In genomic region chr17:78774956-78775571, GRCh38 we compare ENCODE assay signal across 8 cellular contexts. TPM values are rescaled to one million over a fixed set of nuclear protein-coding genes. Genes with fewer than 3 reads are reported as not detected.
A peak's percentile ranks its signal among the peaks of the same experiment; 100 is the strongest.
DNase-seq lines count a peak whose midpoint lies in the region; ATAC-seq and TF ChIP-seq lines count a peak whose summit lies in the region.

No MANE protein-coding gene starts in this region.

- H3K4me3 ChIP-seq in MM.1S (ENCODE audit: low read length) (peak overlapping the region; percentile 60), mucosa of rectum (ENCODE audit: low read length in 2 of 2) (peak overlapping the region; percentile 43 to 51), upper lobe of left lung (peak overlapping the region in 2 of 4 donors; percentile 5 to 7)

- no peaks in the 10 kb centered on the region for H4K20me1 ChIP-seq in MM.1S (ENCODE audit: insufficient read depth, low read length)

- peak overlapping the region; percentile 98 for H3K4me2 ChIP-seq in MM.1S (ENCODE audit: low read depth, low read length)

- H3K27ac ChIP-seq in MM.1S (ENCODE audit: low read length) (peak overlapping the region; percentile 93), mucosa of rectum (ENCODE audit: low read depth in 2 of 2, low read length in 2 of 2) (peak overlapping the region; percentile 75 to 82), upper lobe of left lung (peak overlapping the region; percentile 29 to 86 (median 78))

- no peak overlapping the region for H2AFZ ChIP-seq in MM.1S (ENCODE audit: low read length)

- H3K9ac ChIP-seq in MM.1S (ENCODE audit: low read length) (peak overlapping the region; percentile 81), mucosa of rectum (ENCODE audit: low read depth in 1 of 2, low read length in 2 of 2) (peak overlapping the region; percentile 45 to 57)

- peaks cover 97% of the 10 kb centered on the region for H3K79me2 ChIP-seq in MM.1S (ENCODE audit: low read length)

- no peaks in the 10 kb centered on the region for H3K36me3 ChIP-seq in MM.1S (replicated peaks; ENCODE audit: insufficient read depth, low read length)
- H3K36me3 ChIP-seq in mucosa of rectum (ENCODE audit: control insufficient read depth in 2 of 2, insufficient read depth in 2 of 2, low read length in 2 of 2), result no peaks in the 10 kb centered on the region
- no peaks in the 10 kb centered on the region for H3K36me3 ChIP-seq in upper lobe of left lung

- no peak for TF ChIP-seq EP300 in upper lobe of left lung (IDR thresholded peaks at IDR 0.05)

- ATAC-seq in GM18907 (IDR thresholded peaks at IDR 0.05; ENCODE audit: unreplicated experiment), result peak; percentile 41
- ATAC-seq in upper lobe of left lung (ENCODE audit: low FRiP score in 2 of 2), result peak; percentile 26 to 35
- no peak for ATAC-seq in GM21576 (IDR thresholded peaks at IDR 0.05; ENCODE audit: unreplicated experiment)
- ATAC-seq in HG02885 (IDR thresholded peaks at IDR 0.05; ENCODE audit: poor library complexity, unreplicated experiment), result no peak

- H3F3A ChIP-seq in MM.1S (ENCODE audit: insufficient read depth, low read length), result peaks cover 63% of the 10 kb centered on the region

- no peaks in the 10 kb centered on the region for H3K27me3 ChIP-seq in MM.1S (replicated peaks; ENCODE audit: insufficient read depth, low read length)
- H3K27me3 ChIP-seq in mucosa of rectum (ENCODE audit: control insufficient read depth in 2 of 2, insufficient read depth in 2 of 2, low read length in 2 of 2), result no peaks in the 10 kb centered on the region
- H3K27me3 ChIP-seq in upper lobe of left lung, result no peaks in the 10 kb centered on the region

- 56 to 61% methylated on average over 11 to 12 of the region's 12 CpGs for WGBS in upper lobe of left lung, 2 donors

- H3K4me1 ChIP-seq in MM.1S (ENCODE audit: low read length) (peaks cover 54% of the 10 kb centered on the region), mucosa of rectum (ENCODE audit: control insufficient read depth in 2 of 2, insufficient read depth in 2 of 2, low read length in 2 of 2) (peaks cover 6 to 7% of the 10 kb centered on the region in 2 donors), upper lobe of left lung (peaks cover 32 to 72% (median 45%) of the 10 kb centered on the region in 4 donors)

- no peaks in the 10 kb centered on the region for H3K9me2 ChIP-seq in MM.1S (replicated peaks; ENCODE audit: insufficient read depth, low read length)

- TF ChIP-seq POLR2A in upper lobe of left lung (IDR thresholded peaks at IDR 0.05), result no peak

- no peak for TF ChIP-seq CTCF in MM.1S (IDR thresholded peaks at IDR 0.05; ENCODE audit: low read length)
- no peak for TF ChIP-seq CTCF in upper lobe of left lung (IDR thresholded peaks at IDR 0.05)

- peak; percentile 56 for DNase-seq in MM.1S
- DNase-seq in activated gamma-delta T cell treated with anti-CD3 and anti-CD28 coated beads, Interleukin-2, amount 50 U/mL, for 16 hours (ENCODE audit: low read depth), result peak; percentile 49
- DNase-seq in upper lobe of left lung, result peak in 1 of 2 donors; percentile 47
- DNase-seq in T1000 (lab: John Stamatoyannopoulos, UW), result no peak

- H3K9me3 ChIP-seq in MM.1S (replicated peaks; ENCODE audit: insufficient read depth, low read length) (no peaks in the 10 kb centered on the region), mucosa of rectum (ENCODE audit: control insufficient read depth in 2 of 2, low read length in 2 of 2) (no peaks in the 10 kb centered on the region), upper lobe of left lung (no peaks in the 10 kb centered on the region)

RNA-seq across cellular contexts. Expression of gene CYTH1, which starts 7.0 kb away (rescaled TPM):
- total RNA-seq in upper lobe of left lung, result 100 to 1,000 TPM; 113 to 295 (median 121) TPM

Comparison
In these comparisons a context has a peak if more than half of its experiments do, and no peak if none do; other contexts are left out.
1. ATAC-seq: peak in GM18907 (single experiment) and upper lobe of left lung (2 of 2); none in GM21576 (single experiment) and HG02885 (single experiment).
2. Peak in every context shown above with its lines, with median percentiles within 50 percentile points of each other: H3K27ac ChIP-seq.